In the genomic region with DNA sequence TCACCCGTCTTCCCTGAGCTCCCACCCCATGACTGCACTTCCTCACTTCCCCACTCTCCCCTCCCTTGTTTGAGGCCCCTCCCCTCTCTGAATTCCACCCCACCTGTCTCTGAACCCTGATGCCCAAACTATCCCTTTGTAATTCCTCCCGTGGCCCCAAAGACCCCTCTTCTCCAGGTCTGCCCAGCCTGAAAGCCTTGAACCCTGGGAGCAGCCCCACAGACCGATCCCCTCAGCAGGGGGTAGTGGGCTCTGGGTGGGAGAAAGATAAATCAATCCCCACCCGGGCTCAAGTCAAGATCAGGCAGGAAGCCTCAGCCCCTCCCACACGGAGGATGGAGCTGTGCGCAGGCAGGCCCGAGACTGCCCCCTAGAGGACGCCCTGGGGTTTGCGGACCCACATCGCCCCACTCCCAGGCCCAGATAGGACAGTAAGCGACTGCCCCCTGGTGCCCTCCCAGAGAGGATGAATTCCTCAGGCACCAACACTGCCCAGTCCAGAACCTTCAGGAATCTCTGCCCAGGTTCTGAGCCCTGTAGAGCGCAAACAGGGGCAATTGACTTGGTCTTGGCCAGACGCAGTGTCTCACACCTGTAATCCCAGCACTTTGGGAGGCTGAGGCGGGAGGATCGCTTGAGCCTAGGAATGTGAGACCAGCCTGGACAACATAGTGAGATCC, we compare ENCODE assay signal across 2 cellular contexts.
TF ChIP-seq lines count a peak whose summit lies in the region.

No MANE protein-coding gene starts in this region.

TF ChIP-seq in A549, 52 proteins besides CTCF, POLR2A, EP300 and RAD21 (continued from another document):
- TF ChIP-seq, protein P1, sequence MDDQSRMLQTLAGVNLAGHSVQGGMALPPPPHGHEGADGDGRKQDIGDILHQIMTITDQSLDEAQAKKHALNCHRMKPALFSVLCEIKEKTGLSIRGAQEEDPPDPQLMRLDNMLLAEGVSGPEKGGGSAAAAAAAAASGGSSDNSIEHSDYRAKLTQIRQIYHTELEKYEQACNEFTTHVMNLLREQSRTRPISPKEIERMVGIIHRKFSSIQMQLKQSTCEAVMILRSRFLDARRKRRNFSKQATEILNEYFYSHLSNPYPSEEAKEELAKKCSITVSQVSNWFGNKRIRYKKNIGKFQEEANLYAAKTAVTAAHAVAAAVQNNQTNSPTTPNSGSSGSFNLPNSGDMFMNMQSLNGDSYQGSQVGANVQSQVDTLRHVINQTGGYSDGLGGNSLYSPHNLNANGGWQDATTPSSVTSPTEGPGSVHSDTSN (IDR thresholded peaks at IDR 0.05) = no peak
- TF ChIP-seq RNF2 (IDR thresholded peaks at IDR 0.05; ENCODE audit: borderline replicate concordance, low read depth) = no peak
- TF ChIP-seq, protein P2, sequence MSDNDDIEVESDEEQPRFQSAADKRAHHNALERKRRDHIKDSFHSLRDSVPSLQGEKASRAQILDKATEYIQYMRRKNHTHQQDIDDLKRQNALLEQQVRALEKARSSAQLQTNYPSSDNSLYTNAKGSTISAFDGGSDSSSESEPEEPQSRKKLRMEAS (IDR thresholded peaks at IDR 0.05) = peak; percentile 60; the same call in 1 of the 2 replicates
- TF ChIP-seq JUN (IDR thresholded peaks at IDR 0.05) = peak in 1 of 2 experiments; percentile 53; a peak in 1 of 5 replicates
- peak; percentile 57; the same call in 1 of the 2 replicates for TF ChIP-seq TP53 (CRISPR knock-in tag; IDR thresholded peaks at IDR 0.05)
- no peak for TF ChIP-seq KDM5A (IDR thresholded peaks at IDR 0.05)
- TF ChIP-seq, protein P3, sequence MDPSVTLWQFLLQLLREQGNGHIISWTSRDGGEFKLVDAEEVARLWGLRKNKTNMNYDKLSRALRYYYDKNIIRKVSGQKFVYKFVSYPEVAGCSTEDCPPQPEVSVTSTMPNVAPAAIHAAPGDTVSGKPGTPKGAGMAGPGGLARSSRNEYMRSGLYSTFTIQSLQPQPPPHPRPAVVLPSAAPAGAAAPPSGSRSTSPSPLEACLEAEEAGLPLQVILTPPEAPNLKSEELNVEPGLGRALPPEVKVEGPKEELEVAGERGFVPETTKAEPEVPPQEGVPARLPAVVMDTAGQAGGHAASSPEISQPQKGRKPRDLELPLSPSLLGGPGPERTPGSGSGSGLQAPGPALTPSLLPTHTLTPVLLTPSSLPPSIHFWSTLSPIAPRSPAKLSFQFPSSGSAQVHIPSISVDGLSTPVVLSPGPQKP (IDR thresholded peaks at IDR 0.05; ENCODE audit: low read depth, low read length) = no peak
- no peak for TF ChIP-seq MAFK (IDR thresholded peaks at IDR 0.05; ENCODE audit: partially characterized antibody)
- no peak for TF ChIP-seq CBX2 (IDR thresholded peaks at IDR 0.05; ENCODE audit: borderline replicate concordance, low read depth)
- TF ChIP-seq JUNB (IDR thresholded peaks at IDR 0.05) = no peak
- TF ChIP-seq, protein P4, sequence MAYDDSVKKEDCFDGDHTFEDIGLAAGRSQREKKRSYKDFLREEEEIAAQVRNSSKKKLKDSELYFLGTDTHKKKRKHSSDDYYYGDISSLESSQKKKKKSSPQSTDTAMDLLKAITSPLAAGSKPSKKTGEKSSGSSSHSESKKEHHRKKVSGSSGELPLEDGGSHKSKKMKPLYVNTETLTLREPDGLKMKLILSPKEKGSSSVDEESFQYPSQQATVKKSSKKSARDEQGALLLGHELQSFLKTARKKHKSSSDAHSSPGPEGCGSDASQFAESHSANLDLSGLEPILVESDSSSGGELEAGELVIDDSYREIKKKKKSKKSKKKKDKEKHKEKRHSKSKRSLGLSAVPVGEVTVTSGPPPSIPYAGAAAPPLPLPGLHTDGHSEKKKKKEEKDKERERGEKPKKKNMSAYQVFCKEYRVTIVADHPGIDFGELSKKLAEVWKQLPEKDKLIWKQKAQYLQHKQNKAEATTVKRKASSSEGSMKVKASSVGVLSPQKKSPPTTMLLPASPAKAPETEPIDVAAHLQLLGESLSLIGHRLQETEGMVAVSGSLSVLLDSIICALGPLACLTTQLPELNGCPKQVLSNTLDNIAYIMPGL (CRISPR knock-in tag; IDR thresholded peaks at IDR 0.05; ENCODE audit: borderline replicate concordance) = no peak
- TF ChIP-seq ZSCAN20 (CRISPR knock-in tag; IDR thresholded peaks at IDR 0.05) = no peak
- no peak for TF ChIP-seq RCOR1 (IDR thresholded peaks at IDR 0.05; ENCODE audit: low read depth, low read length)
- no peak for TF ChIP-seq ZFP36 (IDR thresholded peaks at IDR 0.05; ENCODE audit: borderline replicate concordance, partially characterized antibody)
- no peak for TF ChIP-seq POLR2AphosphoS2 (conservative IDR thresholded peaks at IDR 0.05; ENCODE audit: low read length)
- TF ChIP-seq CEBPB (IDR thresholded peaks at IDR 0.05) = no peak
- no peak for TF ChIP-seq NR3C1 (IDR thresholded peaks at IDR 0.05)
- TF ChIP-seq MAZ (IDR thresholded peaks at IDR 0.05; ENCODE audit: borderline replicate concordance, low read depth, low read length) = peak; percentile 93; the same call in 1 of the 2 replicates
- no peak for TF ChIP-seq FOXS1 (CRISPR knock-in tag; IDR thresholded peaks at IDR 0.05)
- TF ChIP-seq HOXA7 (CRISPR knock-in tag; IDR thresholded peaks at IDR 0.05) = no peak
- TF ChIP-seq CHD4 (IDR thresholded peaks at IDR 0.05; ENCODE audit: borderline replicate concordance) = no peak

TF ChIP-seq in WTC11, 78 proteins besides CTCF, POLR2A, EP300 and RAD21 (continued from another document and continues in another):
- no peak for TF ChIP-seq ZNF423 (CRISPR knock-in tag; IDR thresholded peaks at IDR 0.05)
- TF ChIP-seq, protein P5, sequence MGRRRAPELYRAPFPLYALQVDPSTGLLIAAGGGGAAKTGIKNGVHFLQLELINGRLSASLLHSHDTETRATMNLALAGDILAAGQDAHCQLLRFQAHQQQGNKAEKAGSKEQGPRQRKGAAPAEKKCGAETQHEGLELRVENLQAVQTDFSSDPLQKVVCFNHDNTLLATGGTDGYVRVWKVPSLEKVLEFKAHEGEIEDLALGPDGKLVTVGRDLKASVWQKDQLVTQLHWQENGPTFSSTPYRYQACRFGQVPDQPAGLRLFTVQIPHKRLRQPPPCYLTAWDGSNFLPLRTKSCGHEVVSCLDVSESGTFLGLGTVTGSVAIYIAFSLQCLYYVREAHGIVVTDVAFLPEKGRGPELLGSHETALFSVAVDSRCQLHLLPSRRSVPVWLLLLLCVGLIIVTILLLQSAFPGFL (CRISPR knock-in tag; IDR thresholded peaks at IDR 0.05; ENCODE audit: borderline replicate concordance) = no peak
- TF ChIP-seq ETV6 (CRISPR knock-in tag; IDR thresholded peaks at IDR 0.05) = peak; percentile 73; the same call in 1 of the 2 replicates
- TF ChIP-seq, protein P6, sequence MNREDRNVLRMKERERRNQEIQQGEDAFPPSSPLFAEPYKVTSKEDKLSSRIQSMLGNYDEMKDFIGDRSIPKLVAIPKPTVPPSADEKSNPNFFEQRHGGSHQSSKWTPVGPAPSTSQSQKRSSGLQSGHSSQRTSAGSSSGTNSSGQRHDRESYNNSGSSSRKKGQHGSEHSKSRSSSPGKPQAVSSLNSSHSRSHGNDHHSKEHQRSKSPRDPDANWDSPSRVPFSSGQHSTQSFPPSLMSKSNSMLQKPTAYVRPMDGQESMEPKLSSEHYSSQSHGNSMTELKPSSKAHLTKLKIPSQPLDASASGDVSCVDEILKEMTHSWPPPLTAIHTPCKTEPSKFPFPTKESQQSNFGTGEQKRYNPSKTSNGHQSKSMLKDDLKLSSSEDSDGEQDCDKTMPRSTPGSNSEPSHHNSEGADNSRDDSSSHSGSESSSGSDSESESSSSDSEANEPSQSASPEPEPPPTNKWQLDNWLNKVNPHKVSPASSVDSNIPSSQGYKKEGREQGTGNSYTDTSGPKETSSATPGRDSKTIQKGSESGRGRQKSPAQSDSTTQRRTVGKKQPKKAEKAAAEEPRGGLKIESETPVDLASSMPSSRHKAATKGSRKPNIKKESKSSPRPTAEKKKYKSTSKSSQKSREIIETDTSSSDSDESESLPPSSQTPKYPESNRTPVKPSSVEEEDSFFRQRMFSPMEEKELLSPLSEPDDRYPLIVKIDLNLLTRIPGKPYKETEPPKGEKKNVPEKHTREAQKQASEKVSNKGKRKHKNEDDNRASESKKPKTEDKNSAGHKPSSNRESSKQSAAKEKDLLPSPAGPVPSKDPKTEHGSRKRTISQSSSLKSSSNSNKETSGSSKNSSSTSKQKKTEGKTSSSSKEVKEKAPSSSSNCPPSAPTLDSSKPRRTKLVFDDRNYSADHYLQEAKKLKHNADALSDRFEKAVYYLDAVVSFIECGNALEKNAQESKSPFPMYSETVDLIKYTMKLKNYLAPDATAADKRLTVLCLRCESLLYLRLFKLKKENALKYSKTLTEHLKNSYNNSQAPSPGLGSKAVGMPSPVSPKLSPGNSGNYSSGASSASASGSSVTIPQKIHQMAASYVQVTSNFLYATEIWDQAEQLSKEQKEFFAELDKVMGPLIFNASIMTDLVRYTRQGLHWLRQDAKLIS (CRISPR knock-in tag; IDR thresholded peaks at IDR 0.05; ENCODE audit: borderline replicate concordance) = no peak; the same call in 1 of the 2 replicates
- TF ChIP-seq, protein P4 (CRISPR knock-in tag; IDR thresholded peaks at IDR 0.05) = 0 out of 2 replicates have a peak, but pooled peaks have one; percentile 65
- TF ChIP-seq NR3C1 (CRISPR knock-in tag; conservative IDR thresholded peaks at IDR 0.05; ENCODE audit: low read depth) = no peak
- TF ChIP-seq, protein P7, sequence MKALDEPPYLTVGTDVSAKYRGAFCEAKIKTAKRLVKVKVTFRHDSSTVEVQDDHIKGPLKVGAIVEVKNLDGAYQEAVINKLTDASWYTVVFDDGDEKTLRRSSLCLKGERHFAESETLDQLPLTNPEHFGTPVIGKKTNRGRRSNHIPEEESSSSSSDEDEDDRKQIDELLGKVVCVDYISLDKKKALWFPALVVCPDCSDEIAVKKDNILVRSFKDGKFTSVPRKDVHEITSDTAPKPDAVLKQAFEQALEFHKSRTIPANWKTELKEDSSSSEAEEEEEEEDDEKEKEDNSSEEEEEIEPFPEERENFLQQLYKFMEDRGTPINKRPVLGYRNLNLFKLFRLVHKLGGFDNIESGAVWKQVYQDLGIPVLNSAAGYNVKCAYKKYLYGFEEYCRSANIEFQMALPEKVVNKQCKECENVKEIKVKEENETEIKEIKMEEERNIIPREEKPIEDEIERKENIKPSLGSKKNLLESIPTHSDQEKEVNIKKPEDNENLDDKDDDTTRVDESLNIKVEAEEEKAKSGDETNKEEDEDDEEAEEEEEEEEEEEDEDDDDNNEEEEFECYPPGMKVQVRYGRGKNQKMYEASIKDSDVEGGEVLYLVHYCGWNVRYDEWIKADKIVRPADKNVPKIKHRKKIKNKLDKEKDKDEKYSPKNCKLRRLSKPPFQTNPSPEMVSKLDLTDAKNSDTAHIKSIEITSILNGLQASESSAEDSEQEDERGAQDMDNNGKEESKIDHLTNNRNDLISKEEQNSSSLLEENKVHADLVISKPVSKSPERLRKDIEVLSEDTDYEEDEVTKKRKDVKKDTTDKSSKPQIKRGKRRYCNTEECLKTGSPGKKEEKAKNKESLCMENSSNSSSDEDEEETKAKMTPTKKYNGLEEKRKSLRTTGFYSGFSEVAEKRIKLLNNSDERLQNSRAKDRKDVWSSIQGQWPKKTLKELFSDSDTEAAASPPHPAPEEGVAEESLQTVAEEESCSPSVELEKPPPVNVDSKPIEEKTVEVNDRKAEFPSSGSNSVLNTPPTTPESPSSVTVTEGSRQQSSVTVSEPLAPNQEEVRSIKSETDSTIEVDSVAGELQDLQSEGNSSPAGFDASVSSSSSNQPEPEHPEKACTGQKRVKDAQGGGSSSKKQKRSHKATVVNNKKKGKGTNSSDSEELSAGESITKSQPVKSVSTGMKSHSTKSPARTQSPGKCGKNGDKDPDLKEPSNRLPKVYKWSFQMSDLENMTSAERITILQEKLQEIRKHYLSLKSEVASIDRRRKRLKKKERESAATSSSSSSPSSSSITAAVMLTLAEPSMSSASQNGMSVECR (CRISPR knock-in tag; IDR thresholded peaks at IDR 0.05; ENCODE audit: borderline replicate concordance) = 0 out of 2 replicates have a peak, but pooled peaks have one; percentile 62
- no peak for TF ChIP-seq IRF2 (CRISPR knock-in tag; IDR thresholded peaks at IDR 0.05; ENCODE audit: borderline replicate concordance, low read depth)
- TF ChIP-seq, protein P8, sequence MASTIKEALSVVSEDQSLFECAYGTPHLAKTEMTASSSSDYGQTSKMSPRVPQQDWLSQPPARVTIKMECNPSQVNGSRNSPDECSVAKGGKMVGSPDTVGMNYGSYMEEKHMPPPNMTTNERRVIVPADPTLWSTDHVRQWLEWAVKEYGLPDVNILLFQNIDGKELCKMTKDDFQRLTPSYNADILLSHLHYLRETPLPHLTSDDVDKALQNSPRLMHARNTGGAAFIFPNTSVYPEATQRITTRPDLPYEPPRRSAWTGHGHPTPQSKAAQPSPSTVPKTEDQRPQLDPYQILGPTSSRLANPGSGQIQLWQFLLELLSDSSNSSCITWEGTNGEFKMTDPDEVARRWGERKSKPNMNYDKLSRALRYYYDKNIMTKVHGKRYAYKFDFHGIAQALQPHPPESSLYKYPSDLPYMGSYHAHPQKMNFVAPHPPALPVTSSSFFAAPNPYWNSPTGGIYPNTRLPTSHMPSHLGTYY (CRISPR knock-in tag; IDR thresholded peaks at IDR 0.05) = no peak
- TF ChIP-seq, protein P9, sequence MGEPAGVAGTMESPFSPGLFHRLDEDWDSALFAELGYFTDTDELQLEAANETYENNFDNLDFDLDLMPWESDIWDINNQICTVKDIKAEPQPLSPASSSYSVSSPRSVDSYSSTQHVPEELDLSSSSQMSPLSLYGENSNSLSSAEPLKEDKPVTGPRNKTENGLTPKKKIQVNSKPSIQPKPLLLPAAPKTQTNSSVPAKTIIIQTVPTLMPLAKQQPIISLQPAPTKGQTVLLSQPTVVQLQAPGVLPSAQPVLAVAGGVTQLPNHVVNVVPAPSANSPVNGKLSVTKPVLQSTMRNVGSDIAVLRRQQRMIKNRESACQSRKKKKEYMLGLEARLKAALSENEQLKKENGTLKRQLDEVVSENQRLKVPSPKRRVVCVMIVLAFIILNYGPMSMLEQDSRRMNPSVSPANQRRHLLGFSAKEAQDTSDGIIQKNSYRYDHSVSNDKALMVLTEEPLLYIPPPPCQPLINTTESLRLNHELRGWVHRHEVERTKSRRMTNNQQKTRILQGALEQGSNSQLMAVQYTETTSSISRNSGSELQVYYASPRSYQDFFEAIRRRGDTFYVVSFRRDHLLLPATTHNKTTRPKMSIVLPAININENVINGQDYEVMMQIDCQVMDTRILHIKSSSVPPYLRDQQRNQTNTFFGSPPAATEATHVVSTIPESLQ (CRISPR knock-in tag; IDR thresholded peaks at IDR 0.05) = no peak
- peak; percentile 94 for TF ChIP-seq TEAD1 (CRISPR knock-in tag; IDR thresholded peaks at IDR 0.05)
- TF ChIP-seq GABPB1 (CRISPR knock-in tag; IDR thresholded peaks at IDR 0.05) = peak; percentile 48; the same call in 1 of the 2 replicates
- no peak for TF ChIP-seq NFYB (CRISPR knock-in tag; conservative IDR thresholded peaks at IDR 0.05; ENCODE audit: low read depth)
- TF ChIP-seq, protein P10, sequence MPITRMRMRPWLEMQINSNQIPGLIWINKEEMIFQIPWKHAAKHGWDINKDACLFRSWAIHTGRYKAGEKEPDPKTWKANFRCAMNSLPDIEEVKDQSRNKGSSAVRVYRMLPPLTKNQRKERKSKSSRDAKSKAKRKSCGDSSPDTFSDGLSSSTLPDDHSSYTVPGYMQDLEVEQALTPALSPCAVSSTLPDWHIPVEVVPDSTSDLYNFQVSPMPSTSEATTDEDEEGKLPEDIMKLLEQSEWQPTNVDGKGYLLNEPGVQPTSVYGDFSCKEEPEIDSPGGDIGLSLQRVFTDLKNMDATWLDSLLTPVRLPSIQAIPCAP (CRISPR knock-in tag; IDR thresholded peaks at IDR 0.05) = no peak
